In genomic region chr11:74262725-74263124, GRCh38 we compare ENCODE assay signal across 34 cellular contexts.
"Had no signal": no experiment of that assay in that cellular context is flagged by ENCODE, and none has a peak within 500 bp of the region (broad histone marks: within the 10 kb centered on the region; RNA-seq: fewer than 3 reads in every experiment).

No MANE protein-coding gene starts in this region.

- H3K36me3 ChIP-seq: MG63 had no signal

- H3K27ac ChIP-seq: KMS-11 had no signal

- H3K4me3 ChIP-seq: MG63 had no signal

- H3K4me2 ChIP-seq: KMS-11 had no signal

- H3K27me3 ChIP-seq: MG63 had no signal

- H3K9me3 ChIP-seq: MG63 had no signal

- H3K9ac ChIP-seq: KMS-11 had no signal

- DNase-seq: Karpas-422, Kasumi-1, MG63, MM.1S, NCI-H1048, NCI-H1092, NCI-H1092 treated with DMSO at 0.1 percent for 48 hours, NCI-H1105, NCI-H1105 treated with DMSO at 0.1 percent for 48 hours, NCI-H1417, NCI-H1417 treated with DMSO at 0.1 percent for 48 hours, NCI-H1436, NCI-H1436 treated with DMSO at 0.1 percent for 48 hours, NCI-H146, NCI-H1694, NCI-H1694 treated with DMSO at 0.1 percent for 48 hours, NCI-H187, NCI-H187 treated with DMSO at 0.1 percent for 48 hours, NCI-H1930, NCI-H2029, NCI-H2029 treated with DMSO at 0.1 percent for 48 hours, NCI-H2081, NCI-H2107, NCI-H2171, NCI-H2171 treated with DMSO at 0.1 percent for 48 hours, NCI-H2227 treated with DMSO at 0.1 percent for 48 hours, NCI-H226, NCI-H345, NCI-H446, NCI-H446 treated with DMSO at 0.1 percent for 48 hours, NCI-H510A, NCI-H510A treated with DMSO at 0.1 percent for 48 hours, NCI-H524 had no signal
